28 cellular contexts compared by ENCODE assay signal in genomic region chr18:10571537-10571936, GRCh38.
"Had no signal": no experiment of that assay in that cellular context is flagged by ENCODE, and none has a peak within 500 bp of the region (broad histone marks: within the 10 kb centered on the region; RNA-seq: fewer than 3 reads in every experiment).

No MANE protein-coding gene starts in this region.

- H2AFZ ChIP-seq: hepatocyte had no signal

- H3K27me3 Mint-ChIP-seq: effector memory CD8-positive, alpha-beta T cell; memory B cell; naive B cell; naive thymus-derived CD8-positive, alpha-beta T cell had no signal

- H3K36me3 ChIP-seq: colonic mucosa, esophagus squamous epithelium, gastrocnemius medialis, left lung, lower lobe of right lung had no signal

- H3K27ac ChIP-seq: colonic mucosa, dorsolateral prefrontal cortex, epithelial cell of prostate, esophagus squamous epithelium, gastrocnemius medialis, hepatocyte, left lung, lower lobe of right lung had no signal

- H3K4me3 Mint-ChIP-seq: effector memory CD8-positive, alpha-beta T cell; endodermal cell; immature natural killer cell; memory B cell; mesothelial cell of epicardium; naive thymus-derived CD8-positive, alpha-beta T cell had no signal

- H3K4me1 Mint-ChIP-seq: endodermal cell; immature natural killer cell; memory B cell; mesothelial cell of epicardium; naive B cell; naive thymus-derived CD8-positive, alpha-beta T cell had no signal

- H3K4me1 ChIP-seq: colonic mucosa, esophagus squamous epithelium, gastrocnemius medialis, left lung, lower lobe of right lung had no signal

- H3K27ac Mint-ChIP-seq: effector memory CD8-positive, alpha-beta T cell; endodermal cell; immature natural killer cell; memory B cell; mesothelial cell of epicardium; naive B cell; naive thymus-derived CD8-positive, alpha-beta T cell had no signal

- ATAC-seq: effector memory CD8-positive, alpha-beta T cell; gastrocnemius medialis; left cardiac atrium; left lung; left ventricle myocardium superior; lower lobe of right lung; mucosa of descending colon; naive thymus-derived CD8-positive, alpha-beta T cell had no signal

- FAIRE-seq: endometrium, keratinocyte had no signal

- H3K36me3 Mint-ChIP-seq: immature natural killer cell, memory B cell, mesothelial cell of epicardium, naive B cell had no signal

- H3K4me2 ChIP-seq: hepatocyte had no signal

- H3K27me3 ChIP-seq: colonic mucosa, dorsolateral prefrontal cortex, esophagus squamous epithelium, gastrocnemius medialis, hepatocyte, left lung had no signal

- H3K9me3 Mint-ChIP-seq: effector memory CD8-positive, alpha-beta T cell; immature natural killer cell; memory B cell; mesothelial cell of epicardium had no signal

- DNase-seq: colonic mucosa; dermis blood vessel endothelial cell; dorsolateral prefrontal cortex; effector CD8-positive, alpha-beta T cell; effector memory CD8-positive, alpha-beta T cell; endodermal cell; erythroblast; esophagus squamous epithelium; foreskin fibroblast; foreskin melanocyte; gastrocnemius medialis; glutamatergic neuron; hypothalamus; immature natural killer cell; left cardiac atrium; left lung; left ventricle myocardium superior; lower lobe of right lung; mammary epithelial cell; mucosa of descending colon; naive B cell; naive thymus-derived CD8-positive, alpha-beta T cell had no signal

- H3K9me3 ChIP-seq: colonic mucosa, esophagus squamous epithelium, gastrocnemius medialis, left lung, lower lobe of right lung, mucosa of descending colon had no signal

- H3K79me2 ChIP-seq: hepatocyte had no signal

- H3K4me3 ChIP-seq: colonic mucosa, dorsolateral prefrontal cortex, esophagus squamous epithelium, gastrocnemius medialis, hepatocyte, left lung, lower lobe of right lung, mucosa of descending colon had no signal
